10 cellular contexts compared by ENCODE assay signal in genomic region chr4:100736651-100737450, GRCh38.
DNase-seq lines count a peak whose midpoint lies in the region; ATAC-seq and TF ChIP-seq lines count a peak whose summit lies in the region.
"Had no signal": no experiment of that assay in that cellular context is flagged by ENCODE, and none has a peak within 500 bp of the region (broad histone marks: within the 10 kb centered on the region; RNA-seq: fewer than 3 reads in every experiment).

No MANE protein-coding gene starts in this region.

- no peak overlapping the region for H3K27ac Mint-ChIP-seq in GM23338
- H3K27ac Mint-ChIP-seq: activated CD4-positive, alpha-beta T cell treated with anti-CD3 and anti-CD28 coated beads, Interleukin-2, amount 10 ng/mL, durations not matched to agents 7 days and 5 days had no signal

- no peak overlapping the region for H3K4me3 Mint-ChIP-seq in GM23338
- H3K4me3 Mint-ChIP-seq: activated CD4-positive, alpha-beta T cell treated with anti-CD3 and anti-CD28 coated beads, Interleukin-2, amount 10 ng/mL, durations not matched to agents 7 days and 5 days had no signal

- POLR2A ChIA-PET in RWPE1 (lab: Yijun Ruan, JAX; ENCODE audit: low non-redundant PET) = no interaction called here

- no peaks in the 10 kb centered on the region for H3K4me1 ChIP-seq in GM23338 (ENCODE audit: insufficient read depth)

- no peaks in the 10 kb centered on the region for H3K36me3 Mint-ChIP-seq in GM23338 (ENCODE audit: low read depth)

- no peak for TF ChIP-seq CTCF in GM06990 (IDR thresholded peaks at IDR 0.05; ENCODE audit: insufficient read depth, low read length, poor library complexity, severe bottlenecking)
- TF ChIP-seq CTCF in RWPE1 (conservative IDR thresholded peaks at IDR 0.05; ENCODE audit: low read depth) = no peak
- TF ChIP-seq CTCF in fibroblast of the aortic adventitia (IDR thresholded peaks at IDR 0.05; ENCODE audit: insufficient read depth, low read length) = no peak
- TF ChIP-seq CTCF in GM23338 (conservative IDR thresholded peaks at IDR 0.05; ENCODE audit: low read depth in 2 of 2) = no peak

- no peaks in the 10 kb centered on the region for H3K27me3 Mint-ChIP-seq in GM23338 (ENCODE audit: insufficient read depth, low read depth, poor library complexity)

- H3K4me2 ChIP-seq in GM23338 = no peak overlapping the region

- DNase-seq in GM06990 (ENCODE audit: extremely low read depth, insufficient read length) (peak; percentile 37), RWPE1 (ENCODE audit: low spot score) (peak; percentile 36), fibroblast of the aortic adventitia (ENCODE audit: low read depth) (peak; percentile 99), sciatic nerve (ENCODE audit: low spot score) (no peak), GM23338 (ENCODE audit: low spot score) (no peak), left colon (no peak)
- DNase-seq: activated CD4-positive, alpha-beta T cell treated with anti-CD3 and anti-CD28 coated beads, Interleukin-2, amount 10 ng/mL, durations not matched to agents 7 days and 5 days; amygdala had no signal

- H3F3A ChIP-seq in GM23338 (replicated peaks; ENCODE audit: low read depth) = no peaks in the 10 kb centered on the region

- H4K20me1 ChIP-seq in GM23338 (replicated peaks; ENCODE audit: insufficient read depth) = no peaks in the 10 kb centered on the region

- 0 out of 2 replicates have a peak, but pooled peaks cover 6% of the 10 kb centered on the region for H3K9me2 ChIP-seq in GM23338 (ENCODE audit: insufficient read depth)

- H2AFZ ChIP-seq in GM23338 = no peak overlapping the region; the same call in 1 of the 2 replicates

- H3K27me3 ChIP-seq in GM06990 (replicated peaks; ENCODE audit: control insufficient read depth, insufficient read depth, low read length) (no peaks in the 10 kb centered on the region), GM23338 (ENCODE audit: insufficient read depth) (no peaks in the 10 kb centered on the region)

- no peak overlapping the region for H3K4me3 ChIP-seq in GM06990 (replicated peaks; ENCODE audit: low read depth, low read length)
- no peak overlapping the region for H3K4me3 ChIP-seq in fibroblast of the aortic adventitia (ENCODE audit: low read depth, low read length)
- H3K4me3 ChIP-seq in GM23338 = no peak overlapping the region

- peaks cover 10% of the 10 kb centered on the region for H3K9me3 Mint-ChIP-seq in GM23338

- intact Hi-C loops in sciatic nerve (cut with DNase I) = no loop called here
- intact Hi-C loops in left colon (cut with DNase I, micrococcal nuclease) = no loop called here

- H3K27ac ChIP-seq in RWPE1 (no peak overlapping the region), GM23338 (ENCODE audit: low read depth) (no peak overlapping the region)

- ATAC-seq in sciatic nerve (peak; percentile 25), HG02623 (IDR thresholded peaks at IDR 0.05; ENCODE audit: unreplicated experiment) (no peak), HG02938 (IDR thresholded peaks at IDR 0.05; ENCODE audit: unreplicated experiment) (no peak), GM23338 (no peak), left colon (no peak)

- CTCF ChIA-PET in RWPE1 (lab: Yijun Ruan, JAX) = interaction anchor here (0.5 kb wide), 1 partner anchor 40 kb away, joined by 4 read pairs; no protein-coding TSS in a partner anchor

- no peaks in the 10 kb centered on the region for H3K4me1 Mint-ChIP-seq in GM23338
- H3K4me1 Mint-ChIP-seq: activated CD4-positive, alpha-beta T cell treated with anti-CD3 and anti-CD28 coated beads, Interleukin-2, amount 10 ng/mL, durations not matched to agents 7 days and 5 days had no signal

- no peaks in the 10 kb centered on the region for H3K79me2 ChIP-seq in GM23338 (replicated peaks; ENCODE audit: insufficient read depth)

- H3K36me3 ChIP-seq in GM06990 (ENCODE audit: control insufficient read depth, insufficient read depth, low read length) (no peaks in the 10 kb centered on the region), GM23338 (ENCODE audit: insufficient read depth) (no peaks in the 10 kb centered on the region)

TF ChIP-seq in GM23338, 12 proteins besides CTCF, POLR2A, EP300 and RAD21 (continues in another document):
- no peak for TF ChIP-seq POLR2AphosphoS5 (IDR thresholded peaks at IDR 0.05; ENCODE audit: low read depth)
- no peak for TF ChIP-seq REST (IDR thresholded peaks at IDR 0.05; ENCODE audit: unreplicated experiment)
- no peak for TF ChIP-seq CREB1 (CRISPR knock-in tag; IDR thresholded peaks at IDR 0.05; ENCODE audit: low read depth)
- no peak for TF ChIP-seq ETS1 (IDR thresholded peaks at IDR 0.05)
- no peak for TF ChIP-seq JUNB (IDR thresholded peaks at IDR 0.05; ENCODE audit: unreplicated experiment)
- no peak for TF ChIP-seq EZH2 (IDR thresholded peaks at IDR 0.05; ENCODE audit: low read depth, unreplicated experiment)
- TF ChIP-seq EZH2phosphoT487 (IDR thresholded peaks at IDR 0.05; ENCODE audit: unreplicated experiment) = no peak

Comparison
In these comparisons a context has a peak if more than half of its experiments do, and no peak if none do; other contexts are left out.
1. DNase-seq: peak in GM06990 (single experiment), RWPE1 (single experiment) and fibroblast of the aortic adventitia (single experiment); none in sciatic nerve (single experiment), GM23338 (single experiment) and left colon (0 of 2).